Comparison of ENCODE assay signal across 17 cellular contexts in the genomic region with DNA sequence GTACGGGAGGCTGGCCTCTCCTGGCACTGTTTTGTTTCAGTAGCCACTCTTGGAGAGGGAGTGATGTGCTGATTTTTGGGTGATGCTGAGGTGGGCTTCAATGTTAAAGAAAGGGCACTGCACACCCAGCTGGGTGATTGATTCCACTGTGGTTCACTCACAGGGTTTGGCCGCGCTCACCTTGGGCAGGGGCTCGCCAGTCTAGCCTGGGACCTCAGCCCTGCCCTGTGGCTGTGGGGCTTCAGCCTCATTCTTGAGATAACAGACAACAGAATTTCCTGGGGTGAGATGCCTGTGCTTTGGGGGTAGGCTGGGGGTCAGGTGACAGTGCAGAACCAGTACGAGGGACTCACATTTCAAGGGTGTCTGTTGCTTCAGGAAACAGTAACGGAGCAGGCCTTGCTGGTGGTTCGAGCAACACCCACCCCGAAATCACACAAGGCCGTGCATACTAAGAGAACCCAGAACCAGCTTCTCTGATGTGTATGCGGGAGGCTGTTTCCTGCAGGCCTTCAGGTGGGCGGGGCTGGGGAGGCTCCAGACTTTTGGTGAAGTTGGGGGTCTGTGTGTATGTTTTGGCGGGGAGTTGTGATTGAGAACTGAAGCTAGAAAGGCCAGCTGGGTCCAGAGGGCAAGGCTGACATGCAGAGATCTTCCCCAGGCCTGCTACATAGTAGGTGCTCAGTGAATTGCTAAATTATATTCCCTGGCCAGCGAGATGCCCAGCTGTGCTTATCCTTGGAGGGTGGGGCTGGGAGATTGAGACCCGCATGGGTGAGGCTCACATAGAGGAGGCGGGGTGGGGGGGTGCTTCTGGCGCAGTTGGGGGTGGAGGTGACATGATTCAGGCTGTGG. TPM values are rescaled to one million over a fixed set of nuclear protein-coding genes. Genes with fewer than 3 reads are reported as not detected.
A peak's percentile ranks its signal among the peaks of the same experiment; 100 is the strongest.
DNase-seq lines count a peak whose midpoint lies in the region; ATAC-seq and TF ChIP-seq lines count a peak whose summit lies in the region.
"Had no signal": no experiment of that assay in that cellular context is flagged by ENCODE, and none has a peak within 500 bp of the region (broad histone marks: within the 10 kb centered on the region; RNA-seq: fewer than 3 reads in every experiment).

No MANE protein-coding gene starts in this region.

- POLR2A ChIA-PET in activated naive CD8-positive, alpha-beta T cell treated with anti-CD3 and anti-CD28 coated beads, Interleukin-2, amount 10 ng/mL, durations not matched to agents 7 days and 5 days (lab: Charles Lee): interaction anchor here (1.3 kb wide), 1 partner anchor 56 kb away, joined by 3 read pairs; no protein-coding TSS in a partner anchor

- peak overlapping the region in 2 of 3 donors; percentile 52 to 59 for H3K27ac Mint-ChIP-seq in CD4-positive, CD25-positive, alpha-beta regulatory T cell
- peak overlapping the region; percentile 84 for H3K27ac Mint-ChIP-seq in activated naive CD8-positive, alpha-beta T cell treated with anti-CD3 and anti-CD28 coated beads, Interleukin-2, amount 10 ng/mL, durations not matched to agents 7 days and 5 days
- peak overlapping the region; percentile 20 to 74 (median 72) for H3K27ac Mint-ChIP-seq in nephron
- H3K27ac Mint-ChIP-seq: activated naive CD4-positive, alpha-beta T cell treated with anti-CD3 and anti-CD28 coated beads, Interleukin-2, amount 50 U/mL, for 72 hours; stimulated activated naive B cell treated with anti-CD40 and anti-IgM and Interleukin-4, amounts not matched to agents 10 μg/mL and 1 μg/mL and 100 μg/mL, for 72 hours had no signal

- H3K9me3 Mint-ChIP-seq in CD4-positive, CD25-positive, alpha-beta regulatory T cell: peaks cover 0 to 3% (median 0%) of the 10 kb centered on the region in 7 donors
- H3K9me3 Mint-ChIP-seq in activated naive CD8-positive, alpha-beta T cell treated with anti-CD3 and anti-CD28 coated beads, Interleukin-2, amount 10 ng/mL, durations not matched to agents 7 days and 5 days: no peaks in the 10 kb centered on the region
- H3K9me3 Mint-ChIP-seq in nephron: no peaks in the 10 kb centered on the region
- H3K9me3 Mint-ChIP-seq: activated naive CD4-positive, alpha-beta T cell treated with anti-CD3 and anti-CD28 coated beads, Interleukin-2, amount 50 U/mL, for 72 hours; stimulated activated naive B cell treated with anti-CD40 and anti-IgM and Interleukin-4, amounts not matched to agents 10 μg/mL and 1 μg/mL and 100 μg/mL, for 72 hours had no signal

- H3K27me3 ChIP-seq in CD4-positive, CD25-positive, alpha-beta regulatory T cell (ENCODE audit: control insufficient read depth, insufficient read depth, low read length): no peaks in the 10 kb centered on the region
- H3K27me3 ChIP-seq in DND-41 (ENCODE audit: insufficient read depth, low read length, poor library complexity): no peaks in the 10 kb centered on the region
- H3K27me3 ChIP-seq: gastroesophageal sphincter, ovary, uterus had no signal

- no peak overlapping the region for H3K27ac ChIP-seq in CD4-positive, CD25-positive, alpha-beta regulatory T cell (ENCODE audit: insufficient read depth, low read length, poor library complexity, severe bottlenecking)
- H3K27ac ChIP-seq in DND-41 (ENCODE audit: low read length): no peak overlapping the region
- H3K27ac ChIP-seq: HL-60, ovary had no signal

- H3K4me1 Mint-ChIP-seq in CD4-positive, CD25-positive, alpha-beta regulatory T cell: peaks cover 0 to 25% (median 7%) of the 10 kb centered on the region in 4 donors
- peaks cover 32% of the 10 kb centered on the region for H3K4me1 Mint-ChIP-seq in activated naive CD8-positive, alpha-beta T cell treated with anti-CD3 and anti-CD28 coated beads, Interleukin-2, amount 10 ng/mL, durations not matched to agents 7 days and 5 days
- H3K4me1 Mint-ChIP-seq in nephron: peaks cover 61% of the 10 kb centered on the region

- H4K20me1 ChIP-seq in DND-41 (ENCODE audit: insufficient read depth, low read length): no peaks in the 10 kb centered on the region

- H3K4me3 ChIP-seq in CD4-positive, CD25-positive, alpha-beta regulatory T cell (ENCODE audit: low read depth, low read length): no peak overlapping the region
- no peak overlapping the region for H3K4me3 ChIP-seq in DND-41 (ENCODE audit: low read depth in 1 of 2, low read length in 2 of 2)
- H3K4me3 ChIP-seq: gastroesophageal sphincter, ovary, uterus had no signal

- H3K4me3 Mint-ChIP-seq in CD4-positive, CD25-positive, alpha-beta regulatory T cell: peak overlapping the region in 2 of 4 donors; percentile 38
- peak overlapping the region; percentile 61 for H3K4me3 Mint-ChIP-seq in activated naive CD8-positive, alpha-beta T cell treated with anti-CD3 and anti-CD28 coated beads, Interleukin-2, amount 10 ng/mL, durations not matched to agents 7 days and 5 days
- H3K4me3 Mint-ChIP-seq in nephron: peak overlapping the region in 1 of 3 experiments; percentile 31
- H3K4me3 Mint-ChIP-seq: stimulated activated naive B cell treated with anti-CD40 and anti-IgM and Interleukin-4, amounts not matched to agents 10 μg/mL and 1 μg/mL and 100 μg/mL, for 72 hours had no signal

- H3K27me3 Mint-ChIP-seq in CD4-positive, CD25-positive, alpha-beta regulatory T cell: no peaks in the 10 kb centered on the region
- no peaks in the 10 kb centered on the region for H3K27me3 Mint-ChIP-seq in activated naive CD8-positive, alpha-beta T cell treated with anti-CD3 and anti-CD28 coated beads, Interleukin-2, amount 10 ng/mL, durations not matched to agents 7 days and 5 days
- H3K27me3 Mint-ChIP-seq in nephron (ENCODE audit: low read depth): no peaks in the 10 kb centered on the region

- no peaks in the 10 kb centered on the region for H3K36me3 Mint-ChIP-seq in CD4-positive, CD25-positive, alpha-beta regulatory T cell
- no peaks in the 10 kb centered on the region for H3K36me3 Mint-ChIP-seq in activated naive CD8-positive, alpha-beta T cell treated with anti-CD3 and anti-CD28 coated beads, Interleukin-2, amount 10 ng/mL, durations not matched to agents 7 days and 5 days
- H3K36me3 Mint-ChIP-seq in nephron (ENCODE audit: low read depth): no peaks in the 10 kb centered on the region
- H3K36me3 Mint-ChIP-seq: activated naive CD4-positive, alpha-beta T cell treated with anti-CD3 and anti-CD28 coated beads, Interleukin-2, amount 50 U/mL, for 72 hours; stimulated activated naive B cell treated with anti-CD40 and anti-IgM and Interleukin-4, amounts not matched to agents 10 μg/mL and 1 μg/mL and 100 μg/mL, for 72 hours had no signal

- TF ChIP-seq CTCF in DND-41 (IDR thresholded peaks at IDR 0.05; ENCODE audit: borderline replicate concordance, extremely low read depth, low read length, poor library complexity, severe bottlenecking): no peak
- no peak for TF ChIP-seq CTCF in nephron (IDR thresholded peaks at IDR 0.05; ENCODE audit: unreplicated experiment in 3 of 3)

- no peaks in the 10 kb centered on the region for H3K9me3 ChIP-seq in CD4-positive, CD25-positive, alpha-beta regulatory T cell (ENCODE audit: control insufficient read depth in 2 of 2, low read length in 2 of 2)
- H3K9me3 ChIP-seq in DND-41 (ENCODE audit: insufficient read depth, low read length, severe bottlenecking): no peaks in the 10 kb centered on the region
- H3K9me3 ChIP-seq: gastroesophageal sphincter, ovary, uterus had no signal

- no peak overlapping the region for H2AFZ ChIP-seq in DND-41 (ENCODE audit: low read depth, low read length)

- H3K79me2 ChIP-seq in DND-41 (ENCODE audit: insufficient read depth, low read length): no peaks in the 10 kb centered on the region

- ATAC-seq in CD4-positive, CD25-positive, alpha-beta regulatory T cell (ENCODE audit: low read depth in 2 of 2): no peak
- ATAC-seq in DND-41 (ENCODE audit: insufficient read depth, low read depth): no peak
- peak; percentile 44 for ATAC-seq in activated naive CD8-positive, alpha-beta T cell treated with anti-CD3 and anti-CD28 coated beads, Interleukin-2, amount 10 ng/mL, durations not matched to agents 7 days and 5 days (ENCODE audit: low read depth)
- ATAC-seq in HG03280 (IDR thresholded peaks at IDR 0.05; ENCODE audit: unreplicated experiment): no peak
- ATAC-seq in GM18498 (IDR thresholded peaks at IDR 0.05; ENCODE audit: unreplicated experiment): no peak
- no peak for ATAC-seq in stimulated activated naive CD8-positive, alpha-beta T cell treated with anti-CD3 and anti-CD28 coated beads, Interleukin-15, Interleukin-2, amounts not matched to agents 100 U/mL and 50 U/mL, for 24 hours
- ATAC-seq: activated naive CD4-positive, alpha-beta T cell treated with anti-CD3 and anti-CD28 coated beads, Interleukin-2, amount 50 U/mL, for 72 hours; gastroesophageal sphincter; stimulated activated naive B cell treated with anti-CD40 and anti-IgM and Interleukin-4, amounts not matched to agents 10 μg/mL and 1 μg/mL and 100 μg/mL, for 72 hours had no signal

- no peaks in the 10 kb centered on the region for H3K36me3 ChIP-seq in CD4-positive, CD25-positive, alpha-beta regulatory T cell (ENCODE audit: control insufficient read depth, insufficient read depth, low read length)
- no peaks in the 10 kb centered on the region for H3K36me3 ChIP-seq in DND-41 (ENCODE audit: insufficient read depth, low read length)
- H3K36me3 ChIP-seq: gastroesophageal sphincter, ovary, uterus had no signal

- DNase-seq in CD4-positive, CD25-positive, alpha-beta regulatory T cell: no peak
- DNase-seq in DND-41: peak; percentile 26
- DNase-seq in activated naive CD8-positive, alpha-beta T cell treated with anti-CD3 and anti-CD28 coated beads, Interleukin-2, amount 10 ng/mL, durations not matched to agents 7 days and 5 days: peak; percentile 42
- no peak for DNase-seq in stimulated activated naive CD8-positive, alpha-beta T cell treated with anti-CD3 and anti-CD28 coated beads, Interleukin-15, Interleukin-2, amounts not matched to agents 100 U/mL and 50 U/mL, for 24 hours
- DNase-seq: cerebellar nuclear complex; Karpas-422; NCI-H345; ovary; small intestine; stimulated activated naive B cell treated with anti-CD40 and anti-IgM and Interleukin-4, amounts not matched to agents 10 μg/mL and 1 μg/mL and 100 μg/mL, for 72 hours; uterus had no signal

- peaks cover 9% of the 10 kb centered on the region for H3K4me1 ChIP-seq in CD4-positive, CD25-positive, alpha-beta regulatory T cell (ENCODE audit: control insufficient read depth, insufficient read depth, low read length, poor library complexity, severe bottlenecking)
- peaks cover 17% of the 10 kb centered on the region for H3K4me1 ChIP-seq in DND-41 (ENCODE audit: insufficient read depth, low read length)
- H3K4me1 ChIP-seq: uterus had no signal

- H3K4me2 ChIP-seq in DND-41 (ENCODE audit: insufficient read depth, low read length): no peak overlapping the region

- H3K9ac ChIP-seq in DND-41 (ENCODE audit: low read depth, low read length): no peak overlapping the region

RNA-seq across cellular contexts. Expression of a gene that starts 21.0 kb away (rescaled TPM):
- total RNA-seq in CD4-positive, CD25-positive, alpha-beta regulatory T cell: 3.4 TPM
- polyA plus RNA-seq in CD4-positive, CD25-positive, alpha-beta regulatory T cell: under 1 TPM in 1 of 4 donors, not detected in 3; 0.35 TPM
- 1 to 10 TPM; 1.6 to 2.1 TPM for total RNA-seq in activated naive CD8-positive, alpha-beta T cell treated with anti-CD3 and anti-CD28 coated beads, Interleukin-2, amount 10 ng/mL, durations not matched to agents 7 days and 5 days

Comparison
In these comparisons a context has a peak if more than half of its experiments do, and no peak if none do; other contexts are left out.
1. DNase-seq: peak in DND-41 (single experiment) and activated naive CD8-positive, alpha-beta T cell treated with anti-CD3 and anti-CD28 coated beads, Interleukin-2, amount 10 ng/mL, durations not matched to agents 7 days and 5 days (single experiment); none in CD4-positive, CD25-positive, alpha-beta regulatory T cell (0 of 3) and stimulated activated naive CD8-positive, alpha-beta T cell treated with anti-CD3 and anti-CD28 coated beads, Interleukin-15, Interleukin-2, amounts not matched to agents 100 U/mL and 50 U/mL, for 24 hours (single experiment).
2. Peak in every context shown above with its lines, with median percentiles within 50 percentile points of each other: H3K27ac Mint-ChIP-seq.